Comparison of ENCODE assay signal across 8 cellular contexts in the genomic region with DNA sequence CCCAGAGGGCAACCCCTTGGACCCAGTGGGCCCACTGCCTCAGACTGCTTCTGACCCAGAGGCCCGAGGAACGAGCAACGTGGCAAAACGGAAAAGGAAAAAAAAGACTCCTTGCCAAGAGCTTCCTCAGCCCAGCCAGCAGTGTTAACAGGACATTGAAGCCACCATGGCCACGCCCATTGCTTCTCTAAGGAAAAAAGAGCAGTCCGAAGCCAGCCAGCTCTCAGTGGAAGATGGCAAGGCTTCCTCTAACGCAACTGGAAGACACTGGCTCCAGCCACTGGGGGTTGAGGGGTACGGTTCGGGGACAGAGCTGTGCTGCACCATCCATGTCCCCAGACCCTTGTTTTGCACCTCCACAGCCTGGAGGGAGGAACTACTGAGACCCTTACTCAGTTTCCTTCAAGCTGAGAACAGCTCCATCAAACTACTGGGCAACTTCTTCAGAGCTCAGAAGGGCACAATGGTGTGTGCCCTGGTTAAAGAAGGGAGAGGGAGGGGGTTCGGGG. TPM values are rescaled to one million over a fixed set of nuclear protein-coding genes. Genes with fewer than 3 reads are reported as not detected.
DNase-seq lines count a peak whose midpoint lies in the region; ATAC-seq, FAIRE-seq and TF ChIP-seq lines count a peak whose summit lies in the region.

No MANE protein-coding gene starts in this region.

- H3K36me3 ChIP-seq in Karpas-422 (ENCODE audit: insufficient read depth, low read length) (no peaks in the 10 kb centered on the region), GM12878 (ENCODE audit: control insufficient read depth in 2 of 2, insufficient read depth in 2 of 2, low read length in 1 of 2) (peaks cover 2 to 4% of the 10 kb centered on the region in 2 experiments; a peak in 3 of 4 replicates)

- CTCF ChIA-PET in GM12878 (lab: Yijun Ruan, JAX) = interaction anchor here (1.1 to 19.0 kb wide), 6 partner anchors 8 to 53 kb away, joined by 3 to 776 read pairs (median 73); a partner anchor contains a TSS

- WGBS in GM12878 (ENCODE audit: insufficient coverage, insufficient replicate concordance, low lambda C conversion rate, missing lambda C conversion rate) = 9% methylated on average over 10 of the region's 10 CpGs

- no peak for FAIRE-seq in GM12878 (lab: Jason Lieb, UNC)

- in situ Hi-C loops in GM12878 (cut with MboI) = no loop called here

- peak overlapping the region; percentile 63 to 92 (median 80) for H3K4me3 Mint-ChIP-seq in naive B cell

- H3K9ac ChIP-seq in Karpas-422 (ENCODE audit: low read length) = peak overlapping the region; percentile 47
- H3K9ac ChIP-seq in GM12878 (ENCODE audit: control insufficient read depth, insufficient read depth, low read length) = peak overlapping the region; percentile 86

- POLR2A ChIA-PET in GM12878 (lab: Charles Lee) = interaction anchor here (0.7 to 17.1 kb wide), 11 partner anchors 11 to 310 kb away, joined by 3 to 307 read pairs (median 10); a partner anchor contains a TSS

- peaks cover 69 to 100% (median 91%) of the 10 kb centered on the region in 3 donors for H3K4me1 Mint-ChIP-seq in naive B cell

- RAD21 ChIA-PET in GM12878 (lab: Charles Lee; ENCODE audit: unreplicated experiment) = interaction anchor here (1.4 to 24.6 kb wide), 9 partner anchors 8 to 316 kb away, joined by 3 to 903 read pairs (median 8); a partner anchor contains a TSS

- peak; percentile 62 for DNase-seq in GDM1 (lab: John Stamatoyannopoulos, UW)
- no peak for DNase-seq in Karpas-422
- no peak for DNase-seq in GM12878 (ENCODE audit: low read depth, low spot score)
- no peak for DNase-seq in naive B cell
- no peak for DNase-seq in foreskin melanocyte
- DNase-seq in dedifferentiated amniotic fluid mesenchymal stem cell (ENCODE audit: extremely low spot score) = no peak
- DNase-seq in LoVo (ENCODE audit: low spot score) = no peak

- H3K4me1 ChIP-seq in Karpas-422 (ENCODE audit: low read length) (peaks cover 69% of the 10 kb centered on the region), GM12878 (ENCODE audit: control insufficient read depth, insufficient read depth, low read length) (peaks cover 97% of the 10 kb centered on the region)

- H3K79me2 ChIP-seq in Karpas-422 (ENCODE audit: low read length) (no peaks in the 10 kb centered on the region), GM12878 (ENCODE audit: control insufficient read depth, insufficient read depth, low read length) (peaks cover 72% of the 10 kb centered on the region)

- TF ChIP-seq CTCF in GM12878 (IDR thresholded peaks at IDR 0.05 in 2 of 3, conservative IDR thresholded peaks at IDR 0.05 in 1 of 3; ENCODE audit: control insufficient read depth in 2 of 3, extremely low read depth in 1 of 3, insufficient read depth in 1 of 3, low read depth in 3 of 3, low read length in 3 of 3) = no peak

- no peaks in the 10 kb centered on the region for H3K9me3 Mint-ChIP-seq in naive B cell

- peak overlapping the region; percentile 99 to 100 (median 100) for H3K27ac Mint-ChIP-seq in naive B cell

- no peak overlapping the region for H3K27ac ChIP-seq in Karpas-422 (ENCODE audit: low read length)
- peak overlapping the region; percentile 100 for H3K27ac ChIP-seq in GM12878 (ENCODE audit: control insufficient read depth, insufficient read depth)

- no peak for TF ChIP-seq RAD21 in GM12878 (IDR thresholded peaks at IDR 0.05; ENCODE audit: insufficient read depth, low read depth, low read length)

- H3K36me3 Mint-ChIP-seq in naive B cell = peaks cover 0 to 8% of the 10 kb centered on the region in 2 donors

- H2AFZ ChIP-seq in Karpas-422 (ENCODE audit: low read length) (0 out of 2 replicates have a peak overlapping the region, but pooled peaks have one; percentile 23), GM12878 (ENCODE audit: control insufficient read depth, low read depth, low read length) (no peak overlapping the region)

- SMC1A ChIA-PET in GM12878 (lab: Charles Lee; ENCODE audit: uncharacterized antibody, unreplicated experiment) = interaction anchor here (0.7 to 43.9 kb wide), 8 partner anchors 6 to 261 kb away, joined by 3 to 1082 read pairs (median 163); a partner anchor contains a TSS

- H4K20me1 ChIP-seq in Karpas-422 (ENCODE audit: insufficient read depth, low read depth, low read length) = no peaks in the 10 kb centered on the region
- H4K20me1 ChIP-seq in GM12878 (ENCODE audit: control insufficient read depth, insufficient read depth) = no peaks in the 10 kb centered on the region

- H3K27me3 ChIP-seq in Karpas-422 (ENCODE audit: low read length) = no peaks in the 10 kb centered on the region
- no peaks in the 10 kb centered on the region for H3K27me3 ChIP-seq in GM12878 (replicated peaks in 1 of 2; ENCODE audit: control insufficient read depth in 2 of 2, insufficient read depth in 2 of 2, low read length in 1 of 2)

- H3K4me3 ChIP-seq in Karpas-422 (ENCODE audit: low read length) (peak overlapping the region; percentile 41; the same call in 1 of the 2 replicates), GM12878 (peak overlapping the region; percentile 46)

- no peak for TF ChIP-seq POLR2A in GM12878 (IDR thresholded peaks at IDR 0.05; ENCODE audit: low read depth, low read length)

- TF ChIP-seq EP300 in GM12878 (IDR thresholded peaks at IDR 0.05; ENCODE audit: borderline replicate concordance in 1 of 2, control insufficient read depth in 1 of 2, low read depth in 2 of 2, low read length in 2 of 2) = no peak

- intact Hi-C loops in GM12878 (cut with micrococcal nuclease; ENCODE audit: unreplicated experiment) = loop anchor here (1.0 kb wide), 1 partner anchor 29 kb away; no protein-coding TSS in a partner anchor

- no peaks in the 10 kb centered on the region for H3K9me2 ChIP-seq in Karpas-422 (replicated peaks; ENCODE audit: insufficient read depth, low read length)

- peak overlapping the region; percentile 69 for H3K4me2 ChIP-seq in Karpas-422 (ENCODE audit: low read depth, low read length, poor library complexity, severe bottlenecking)
- H3K4me2 ChIP-seq in GM12878 (ENCODE audit: control insufficient read depth, insufficient read depth) = peak overlapping the region; percentile 77

- ATAC-seq in GM12878 (peak; percentile 12), naive B cell (ENCODE audit: low read depth in 2 of 2) (peak; percentile 16 to 22), GM18498 (IDR thresholded peaks at IDR 0.05; ENCODE audit: unreplicated experiment) (no peak)

- no peaks in the 10 kb centered on the region for H3K27me3 Mint-ChIP-seq in naive B cell

- BruUV-seq in GM12878 (replicated peaks; lab: Mats Ljungman, UMichigan) = no TSS peak

- H3K9me3 ChIP-seq in Karpas-422 (ENCODE audit: low read length) (no peaks in the 10 kb centered on the region), GM12878 (replicated peaks; ENCODE audit: control insufficient read depth, insufficient read depth, low read length) (no peaks in the 10 kb centered on the region)

TF ChIP-seq in GM12878, 131 proteins besides CTCF, POLR2A, EP300 and RAD21 (continues in another document):
- TF ChIP-seq MXI1 (IDR thresholded peaks at IDR 0.05; ENCODE audit: low read depth, low read length) = 0 out of 2 replicates have a peak, but pooled peaks have one; percentile 26
- no peak for TF ChIP-seq RB1 (IDR thresholded peaks at IDR 0.05; ENCODE audit: borderline replicate concordance)

RNA-seq across cellular contexts. Expression of a gene that starts 10.7 kb away (rescaled TPM):
- total RNA-seq in Karpas-422 (2014; rRNA removed; shearing (Covaris generic); ENCODE audit: low replicate concordance) = 3.0 and 5.4 TPM in 2 replicates
- 43.4 and 50.5 TPM in 2 replicates for total RNA-seq in GM12878 (2013; cell fraction: nucleolus; rRNA removed)
- total RNA-seq in GM12878 (2014; rRNA removed) (17.3 and 19.2 TPM in 2 replicates), GM12878 (2014; rRNA removed; fragmentation: Illumina TruSeq; extraction: Trizol) (16.4 and 20.1 TPM in 2 replicates), GM12878 (2021) (34.9 and 35.7 TPM in 2 replicates)
- polyA plus RNA-seq in GM12878 (2011; ENCODE audit: low read depth) = 20.0 TPM
- polyA plus RNA-seq in GM12878 (2011; rRNA removed) (14.7 and 22.1 TPM in 2 replicates), GM12878 (2014; fragmentation: Illumina TruSeq; extraction: Trizol) (17.4 and 23.8 TPM in 2 replicates), GM12878 (2014; fragmentation: Nextera tagmentation; extraction: Ambion mirVana) (1 to 10 TPM in 1 of 2 experiments, under 1 TPM in 1; 0.82 to 1.3 TPM), GM12878 (2014; rRNA removed) (26.8 and 27.5 TPM in 2 replicates), GM12878 (2016; fragmentation: Nextera tagmentation; extraction: Ambion mirVana) (1 to 10 TPM; 4.0 to 4.2 TPM), naive B cell (ENCODE audit: low read depth in 6 of 6) (1 to 10 TPM in 5 of 6 donors, under 1 TPM in 1; 0.66 to 7.7 (median 5.5) TPM)
- 27.1 and 27.9 TPM in 2 replicates for polyA plus RNA-seq in GM12878 (2011; cell fraction: cytosol; rRNA removed)
- polyA plus RNA-seq in GM12878 (2011; cell fraction: nucleus; rRNA removed) = 24.6 and 24.9 TPM in 2 replicates
- polyA plus RNA-seq in GM12878 (2012) = 26.9 and 30.0 TPM in 2 replicates
- polyA minus RNA-seq in GM12878 (2011; rRNA and poly(A)+ RNA removed) = 21.4 and 35.2 TPM in 2 replicates
- 8.8 and 9.4 TPM in 2 replicates for polyA minus RNA-seq in GM12878 (2011; cell fraction: cytosol; rRNA and poly(A)+ RNA removed)
- polyA minus RNA-seq in GM12878 (2011; cell fraction: nucleus; rRNA and poly(A)+ RNA removed) = 9.3 and 14.4 TPM in 2 replicates

RNA-seq across cellular contexts. Expression of a gene that starts 59.0 kb away (rescaled TPM):
- 232 and 427 TPM in 2 replicates for total RNA-seq in Karpas-422 (2014; rRNA removed; shearing (Covaris generic); ENCODE audit: low replicate concordance)
- 27.7 and 29.4 TPM in 2 replicates for total RNA-seq in GM12878 (2013; cell fraction: nucleolus; rRNA removed)
- total RNA-seq in GM12878 (2014; rRNA removed) = 273 and 320 TPM in 2 replicates
- 181 and 189 TPM in 2 replicates for total RNA-seq in GM12878 (2014; rRNA removed; fragmentation: Illumina TruSeq; extraction: Trizol)
- 141 TPM in 2 replicates for total RNA-seq in GM12878 (2021)
- 301 TPM for polyA plus RNA-seq in GM12878 (2011; ENCODE audit: low read depth)
- polyA plus RNA-seq in GM12878 (2011; rRNA removed) = 431 and 589 TPM in 2 replicates
- 161 and 219 TPM in 2 replicates for polyA plus RNA-seq in GM12878 (2011; cell fraction: cytosol; rRNA removed)
- polyA plus RNA-seq in GM12878 (2011; cell fraction: nucleus; rRNA removed) = 122 and 149 TPM in 2 replicates
- 239 and 266 TPM in 2 replicates for polyA plus RNA-seq in GM12878 (2012)
- 364 and 455 TPM in 2 replicates for polyA plus RNA-seq in GM12878 (2014; fragmentation: Illumina TruSeq; extraction: Trizol)
- 1,000 to 10,000 TPM; 1,041 to 1,182 TPM for polyA plus RNA-seq in GM12878 (2014; fragmentation: Nextera tagmentation; extraction: Ambion mirVana)
- 546 and 554 TPM in 2 replicates for polyA plus RNA-seq in GM12878 (2014; rRNA removed)
- polyA plus RNA-seq in GM12878 (2016; fragmentation: Nextera tagmentation; extraction: Ambion mirVana) = 100 to 1,000 TPM; 806 to 826 TPM
- polyA minus RNA-seq in GM12878 (2011; rRNA and poly(A)+ RNA removed) = 69.2 and 71.6 TPM in 2 replicates
- 31.9 and 39.9 TPM in 2 replicates for polyA minus RNA-seq in GM12878 (2011; cell fraction: cytosol; rRNA and poly(A)+ RNA removed)
- polyA minus RNA-seq in GM12878 (2011; cell fraction: nucleus; rRNA and poly(A)+ RNA removed) = 33.1 and 43.4 TPM in 2 replicates
- polyA plus RNA-seq in naive B cell (ENCODE audit: low read depth in 6 of 6) = 1,000 to 10,000 TPM in 1 of 6 donors, 100 to 1,000 TPM in 5; 640 to 1,092 (median 833) TPM
